ENCODE assay signal across 1 cellular context in the genomic region with DNA sequence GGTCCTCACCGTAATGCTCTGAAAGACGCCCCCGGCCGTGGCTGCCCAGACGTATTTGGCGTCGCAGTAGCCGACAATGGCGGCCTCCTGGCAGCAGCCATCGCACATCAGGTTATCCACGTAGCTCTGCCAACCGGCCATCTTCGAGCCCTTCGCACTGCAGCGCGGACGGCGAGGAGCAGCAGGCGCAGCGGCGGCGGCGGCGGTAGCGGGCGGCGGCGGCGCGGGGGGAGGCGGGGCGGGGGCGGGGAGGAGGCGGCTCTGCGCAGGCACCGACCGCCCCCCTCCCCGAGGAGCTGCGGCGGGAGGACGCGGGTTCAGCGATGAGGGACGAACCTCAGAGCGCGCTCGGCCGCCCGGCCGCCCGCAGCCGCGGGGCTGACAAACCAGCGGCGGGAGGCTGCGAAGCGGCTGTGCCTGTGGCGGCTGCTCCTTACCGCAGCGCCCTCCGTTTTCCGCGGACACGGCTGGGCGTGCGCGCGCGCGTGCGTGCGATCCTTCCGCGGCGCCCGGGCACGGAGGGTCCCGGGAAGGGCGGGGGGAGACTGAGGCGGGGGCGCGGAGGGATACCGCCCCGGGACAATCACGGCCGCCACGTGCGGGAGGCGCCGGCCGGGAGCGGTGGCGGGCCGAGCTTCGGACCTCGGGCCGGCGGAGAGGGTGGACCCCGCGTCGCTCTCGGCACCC.
TF ChIP-seq lines count a peak whose summit lies in the region.

A gene with protein sequence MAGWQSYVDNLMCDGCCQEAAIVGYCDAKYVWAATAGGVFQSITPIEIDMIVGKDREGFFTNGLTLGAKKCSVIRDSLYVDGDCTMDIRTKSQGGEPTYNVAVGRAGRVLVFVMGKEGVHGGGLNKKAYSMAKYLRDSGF (minus strand): TSS at position 180 of the 687 bp plus-strand sequence. CDS start 39 bp downstream, at position 141.

TF ChIP-seq in HepG2, 621 proteins besides CTCF, POLR2A, EP300 and RAD21 (continued from another document and continues in another):
- TF ChIP-seq ZNF496 (CRISPR knock-in tag; IDR thresholded peaks at IDR 0.05; ENCODE audit: insufficient replicate concordance), result no peak
- TF ChIP-seq ZBTB4 (CRISPR knock-in tag; IDR thresholded peaks at IDR 0.05; ENCODE audit: borderline replicate concordance), result no peak
- TF ChIP-seq ZNF343 (CRISPR knock-in tag; IDR thresholded peaks at IDR 0.05), result 0 out of 2 replicates have a peak, but pooled peaks have one; percentile 50
- TF ChIP-seq NCOR1 (IDR thresholded peaks at IDR 0.05; ENCODE audit: borderline replicate concordance, low read length), result peak; percentile 38; the same call in 1 of the 2 replicates
- no peak for TF ChIP-seq RBM22 (optimal IDR thresholded peaks at IDR 0.05; ENCODE audit: low read length)
- TF ChIP-seq CENPX (CRISPR knock-in tag; IDR thresholded peaks at IDR 0.05), result no peak
- peak; percentile 82; the same call in 1 of the 2 replicates for TF ChIP-seq ZNF713 (CRISPR knock-in tag; IDR thresholded peaks at IDR 0.05)
- TF ChIP-seq ZNF468 (CRISPR knock-in tag; IDR thresholded peaks at IDR 0.05), result 0 out of 2 replicates have a peak, but pooled peaks have one; percentile 73
- TF ChIP-seq BORCS8-MEF2B (CRISPR knock-in tag; IDR thresholded peaks at IDR 0.05), result peak; percentile 94
- peak; percentile 60; the same call in 1 of the 2 replicates for TF ChIP-seq AKAP8 (CRISPR knock-in tag; IDR thresholded peaks at IDR 0.05)
- TF ChIP-seq ZNF292 (CRISPR knock-in tag; IDR thresholded peaks at IDR 0.05; ENCODE audit: borderline replicate concordance, low read depth), result no peak
- no peak for TF ChIP-seq ZBTB8A (CRISPR knock-in tag; IDR thresholded peaks at IDR 0.05; ENCODE audit: borderline replicate concordance, low read depth)
- TF ChIP-seq MED13 (CRISPR knock-in tag; IDR thresholded peaks at IDR 0.05), result no peak; the same call in 1 of the 2 replicates
- no peak for TF ChIP-seq SNAPC4 (CRISPR knock-in tag; IDR thresholded peaks at IDR 0.05)
- no peak for TF ChIP-seq ZNF318 (CRISPR knock-in tag; IDR thresholded peaks at IDR 0.05)
- no peak for TF ChIP-seq GATA4 (IDR thresholded peaks at IDR 0.05; ENCODE audit: borderline replicate concordance, low read depth)
- peak; percentile 67; the same call in 1 of the 2 replicates for TF ChIP-seq ZNF761 (CRISPR knock-in tag; conservative IDR thresholded peaks at IDR 0.05)
- TF ChIP-seq, protein P1, sequence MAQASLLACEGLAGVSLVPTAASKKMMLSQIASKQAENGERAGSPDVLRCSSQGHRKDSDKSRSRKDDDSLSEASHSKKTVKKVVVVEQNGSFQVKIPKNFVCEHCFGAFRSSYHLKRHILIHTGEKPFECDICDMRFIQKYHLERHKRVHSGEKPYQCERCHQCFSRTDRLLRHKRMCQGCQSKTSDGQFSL (CRISPR knock-in tag; IDR thresholded peaks at IDR 0.05), result peak; percentile 45; the same call in 1 of the 2 replicates
- no peak for TF ChIP-seq SAFB2 (CRISPR knock-in tag; IDR thresholded peaks at IDR 0.05; ENCODE audit: borderline replicate concordance, low read depth)
- no peak for TF ChIP-seq ZBTB3 (CRISPR knock-in tag; IDR thresholded peaks at IDR 0.05; ENCODE audit: borderline replicate concordance, low read depth)
- no peak for TF ChIP-seq NR2F6 (IDR thresholded peaks at IDR 0.05)
- no peak for TF ChIP-seq NR2F6 (CRISPR knock-in tag; IDR thresholded peaks at IDR 0.05)
- no peak for TF ChIP-seq SOX13 (IDR thresholded peaks at IDR 0.05)
- TF ChIP-seq SOX13 (CRISPR knock-in tag; conservative IDR thresholded peaks at IDR 0.05 in 1 of 2, IDR thresholded peaks at IDR 0.05 in 1 of 2), result peak in 1 of 2 experiments; percentile 47; a peak in 1 of 4 replicates
- peak; percentile 59; the same call in 1 of the 2 replicates for TF ChIP-seq SP4 (CRISPR knock-in tag; IDR thresholded peaks at IDR 0.05)
- no peak for TF ChIP-seq ZNF816 (CRISPR knock-in tag; IDR thresholded peaks at IDR 0.05; ENCODE audit: borderline replicate concordance)
- TF ChIP-seq SNAPC2 (CRISPR knock-in tag; IDR thresholded peaks at IDR 0.05), result no peak; the same call in 1 of the 2 replicates
- TF ChIP-seq ZBTB38 (CRISPR knock-in tag; IDR thresholded peaks at IDR 0.05), result peak; percentile 73
- peak; percentile 80 for TF ChIP-seq ZNF263 (CRISPR knock-in tag; IDR thresholded peaks at IDR 0.05)
- peak; percentile 46; the same call in 1 of the 2 replicates for TF ChIP-seq ZNF878 (CRISPR knock-in tag; IDR thresholded peaks at IDR 0.05)
- 0 out of 4 replicates have a peak, but pooled peaks of 1 of the 2 experiments have one; percentile 23 for TF ChIP-seq NR2F1 (CRISPR knock-in tag; IDR thresholded peaks at IDR 0.05)
- TF ChIP-seq KDM2A (CRISPR knock-in tag; IDR thresholded peaks at IDR 0.05; ENCODE audit: borderline replicate concordance, low read depth), result peak; percentile 86
- TF ChIP-seq REL (CRISPR knock-in tag; conservative IDR thresholded peaks at IDR 0.05), result peak; percentile 94
- TF ChIP-seq PBX2 (CRISPR knock-in tag; IDR thresholded peaks at IDR 0.05), result no peak
- no peak for TF ChIP-seq RORA (CRISPR knock-in tag; IDR thresholded peaks at IDR 0.05)
- TF ChIP-seq ZNF724P (CRISPR knock-in tag; IDR thresholded peaks at IDR 0.05; ENCODE audit: borderline replicate concordance), result peak; percentile 88; the same call in 1 of the 2 replicates
- TF ChIP-seq TMF1 (CRISPR knock-in tag; IDR thresholded peaks at IDR 0.05; ENCODE audit: low read depth), result peak; percentile 82; the same call in 1 of the 2 replicates
- TF ChIP-seq RARA (CRISPR knock-in tag; IDR thresholded peaks at IDR 0.05), result peak; percentile 27; the same call in 1 of the 2 replicates
